In genomic region chr3:123745184-123745855, GRCh38 we compare ENCODE assay signal across 10 cellular contexts.
DNase-seq lines count a peak whose midpoint lies in the region; ATAC-seq and TF ChIP-seq lines count a peak whose summit lies in the region.
"Had no signal": no experiment of that assay in that cellular context is flagged by ENCODE, and none has a peak within 500 bp of the region (broad histone marks: within the 10 kb centered on the region; RNA-seq: fewer than 3 reads in every experiment).

No MANE protein-coding gene starts in this region.

- H3K27ac Mint-ChIP-seq in Calu3 (ENCODE audit: unreplicated experiment): no peak overlapping the region
- H3K27ac Mint-ChIP-seq: T-cell had no signal

- H3K4me1 Mint-ChIP-seq in Calu3 (ENCODE audit: low read depth, unreplicated experiment): peaks cover 3% of the 10 kb centered on the region
- H3K4me1 Mint-ChIP-seq: T-cell had no signal

- peak; percentile 87 to 90 (median 89) for ATAC-seq in right lobe of liver
- ATAC-seq in HG02588 (IDR thresholded peaks at IDR 0.05; ENCODE audit: unreplicated experiment): no peak
- no peak for ATAC-seq in HG03354 (IDR thresholded peaks at IDR 0.05; ENCODE audit: poor library complexity, severe bottlenecking, unreplicated experiment)
- ATAC-seq: T-cell had no signal

- BruUV-seq in Calu3 (replicated peaks; lab: Mats Ljungman, UMichigan) (no TSS peak), mammary epithelial cell (replicated peaks; lab: Mats Ljungman, UMichigan) (no TSS peak)

- WGBS in mammary epithelial cell (ENCODE audit: low coverage, missing lambda C conversion rate): 100% methylated on average over 1 of the region's 1 CpG
- WGBS in right lobe of liver (ENCODE audit: insufficient coverage, low coverage, low lambda C conversion rate, missing lambda C conversion rate): 18% methylated on average over 1 of the region's 1 CpG

- no peak for TF ChIP-seq POLR2A in right lobe of liver (IDR thresholded peaks at IDR 0.05)

- H3K36me3 ChIP-seq in mammary epithelial cell (ENCODE audit: insufficient read depth, low read length) (no peaks in the 10 kb centered on the region), right lobe of liver (peaks cover 0 to 3% (median 0%) of the 10 kb centered on the region in 4 donors)

- H3K27me3 ChIP-seq in mammary epithelial cell (ENCODE audit: insufficient read depth, low read length) (no peaks in the 10 kb centered on the region), right lobe of liver (no peaks in the 10 kb centered on the region)

- H3K4me3 Mint-ChIP-seq in Calu3 (ENCODE audit: low read depth, unreplicated experiment): no peak overlapping the region
- H3K4me3 Mint-ChIP-seq: T-cell had no signal

- H3K36me3 Mint-ChIP-seq in Calu3 (ENCODE audit: insufficient read depth, unreplicated experiment): no peaks in the 10 kb centered on the region
- H3K36me3 Mint-ChIP-seq: T-cell had no signal

- H3K79me2 ChIP-seq in mammary epithelial cell (ENCODE audit: insufficient read depth, low read length): peaks cover 14% of the 10 kb centered on the region

- no peak overlapping the region for H3K4me2 ChIP-seq in mammary epithelial cell (ENCODE audit: insufficient read depth, low read depth, low read length)

- H4K20me1 ChIP-seq in mammary epithelial cell (ENCODE audit: insufficient read depth, low read length): no peaks in the 10 kb centered on the region

- no peaks in the 10 kb centered on the region for H3K27me3 Mint-ChIP-seq in Calu3 (ENCODE audit: unreplicated experiment)

- peaks cover 28% of the 10 kb centered on the region for H3K4me1 ChIP-seq in mammary epithelial cell (ENCODE audit: insufficient read depth, low read length)
- H3K4me1 ChIP-seq in right lobe of liver: peaks cover 0 to 33% (median 12%) of the 10 kb centered on the region in 4 donors

- no peak overlapping the region for H2AFZ ChIP-seq in mammary epithelial cell (ENCODE audit: low read depth, low read length)

- intact Hi-C loops in Calu3 (cut with micrococcal nuclease; ENCODE audit: unreplicated experiment) (loop anchor here (2.0 kb wide), 1 partner anchor 135 kb away; no protein-coding TSS in a partner anchor), mammary epithelial cell (cut with micrococcal nuclease) (loop anchor here (5.0 to 10.0 kb wide), 2 partner anchors 137 to 329 kb away; partner anchors contain the start of gene MYLK), right lobe of liver (cut with DNase I) (no loop called here)

- H3K9ac ChIP-seq in mammary epithelial cell (ENCODE audit: insufficient read depth, low read length): no peak overlapping the region

- H3K27ac ChIP-seq in mammary epithelial cell (ENCODE audit: insufficient read depth, low read depth, low read length) (no peak overlapping the region), right lobe of liver (peak overlapping the region in 2 of 3 donors; percentile 26 to 68)

- DNase-seq in Calu3: peak; percentile 35
- peak; percentile 38 for DNase-seq in LHCN-M2 (ENCODE audit: low read depth)
- no peak for DNase-seq in mammary epithelial cell
- peak in 1 of 3 donors; percentile 60 for DNase-seq in right lobe of liver
- DNase-seq in cerebellar cortex (ENCODE audit: low spot score): no peak
- DNase-seq in NCI-H2107 (lab: John Stamatoyannopoulos, UW): no peak
- DNase-seq: central memory CD4-positive, alpha-beta T cell; T-cell had no signal

- TF ChIP-seq CTCF in Calu3 (IDR thresholded peaks at IDR 0.05; ENCODE audit: unreplicated experiment): no peak
- TF ChIP-seq CTCF in mammary epithelial cell (conservative IDR thresholded peaks at IDR 0.05 in 1 of 2, IDR thresholded peaks at IDR 0.05 in 1 of 2; ENCODE audit: extremely low read depth in 1 of 2, insufficient read depth in 1 of 2, low read depth in 1 of 2, low read length in 2 of 2): peak; percentile 16 to 31
- TF ChIP-seq CTCF in right lobe of liver (IDR thresholded peaks at IDR 0.05): peak; percentile 51 to 77 (median 62)

- CTCF ChIA-PET in Calu3 (lab: Charles Lee): no interaction called here
- CTCF ChIA-PET in mammary epithelial cell (lab: Charles Lee; ENCODE audit: low non-redundant PET): interaction anchor here (0.7 kb wide), 1 partner anchor 113 kb away, joined by 3 read pairs; no protein-coding TSS in a partner anchor

- no peaks in the 10 kb centered on the region for H3K9me3 Mint-ChIP-seq in Calu3 (ENCODE audit: low read depth, unreplicated experiment)
- H3K9me3 Mint-ChIP-seq: T-cell had no signal

- in situ Hi-C loops in mammary epithelial cell (cut with MboI; ENCODE audit: low sequenced_read_pairs in 2 of 2): no loop called here

- H3K9me3 ChIP-seq in mammary epithelial cell (replicated peaks; ENCODE audit: insufficient read depth, low read length) (no peaks in the 10 kb centered on the region), right lobe of liver (no peaks in the 10 kb centered on the region)

- no peak overlapping the region for H3K4me3 ChIP-seq in mammary epithelial cell (replicated peaks in 1 of 3; ENCODE audit: insufficient read depth in 1 of 3, low read depth in 2 of 3, low read length in 3 of 3)
- no peak overlapping the region for H3K4me3 ChIP-seq in right lobe of liver

- dilution Hi-C loops in mammary epithelial cell (cut with HindIII; ENCODE audit: low sequenced_read_pairs): no loop called here

Comparison
In these comparisons a context has a peak if more than half of its experiments do, and no peak if none do; other contexts are left out.
1. DNase-seq: peak in Calu3 (single experiment) and LHCN-M2 (single experiment); none in mammary epithelial cell (single experiment), cerebellar cortex (single experiment) and NCI-H2107 (single experiment).
2. ATAC-seq: peak in right lobe of liver (4 of 4); none in HG02588 (single experiment) and HG03354 (single experiment).
3. intact Hi-C loops: an anchor here in Calu3 (2.0 kb wide) and mammary epithelial cell (5.0 to 10.0 kb wide); none called in right lobe of liver.